ENCODE assay signal across 23 cellular contexts in genomic region chr17:46020998-46021397, GRCh38. TPM values are rescaled to one million over a fixed set of nuclear protein-coding genes. Genes with fewer than 3 reads are reported as not detected.
DNase-seq lines count a peak whose midpoint lies in the region; ATAC-seq and TF ChIP-seq lines count a peak whose summit lies in the region.
"Had no signal": no experiment of that assay in that cellular context is flagged by ENCODE, and none has a peak within 500 bp of the region (broad histone marks: within the 10 kb centered on the region; RNA-seq: fewer than 3 reads in every experiment).

No MANE protein-coding gene starts in this region.

- no peak for DNase-seq in CD4-positive, CD25-positive, alpha-beta regulatory T cell
- no peak for DNase-seq in CD8-positive, alpha-beta memory T cell
- DNase-seq in nephron progenitor cell (no peak), COLO829 (ENCODE audit: low spot score) (no peak), EL (no peak), upper lobe of left lung (no peak)
- DNase-seq: activated CD4-positive, CD25-positive, alpha-beta regulatory T cell; aorta; effector CD8-positive, alpha-beta T cell; esophagus squamous epithelium; GOT3; mammary epithelial cell; NCI-H187; NCI-H748 treated with DMSO at 0.1 percent for 48 hours; transverse colon had no signal

- no peak overlapping the region for H3K4me3 ChIP-seq in CD4-positive, CD25-positive, alpha-beta regulatory T cell (ENCODE audit: low read depth, low read length)
- H3K4me3 ChIP-seq in CD8-positive, alpha-beta memory T cell (ENCODE audit: low read length), result no peak overlapping the region
- no peak overlapping the region for H3K4me3 ChIP-seq in upper lobe of left lung
- H3K4me3 ChIP-seq: esophagus squamous epithelium, gastroesophageal sphincter, K562, transverse colon had no signal

- WGBS in upper lobe of left lung, 2 donors, result 74 to 98% methylated on average over 11 to 12 of the region's 12 CpGs

- H3K27me3 Mint-ChIP-seq in CD4-positive, CD25-positive, alpha-beta regulatory T cell, result no peaks in the 10 kb centered on the region
- no peaks in the 10 kb centered on the region for H3K27me3 Mint-ChIP-seq in CD8-positive, alpha-beta memory T cell
- peaks cover 5% of the 10 kb centered on the region for H3K27me3 Mint-ChIP-seq in nephron progenitor cell (ENCODE audit: low read depth, poor library complexity)

- no peak for TF ChIP-seq EP300 in upper lobe of left lung (IDR thresholded peaks at IDR 0.05)

- CTCF ChIA-PET in CD8-positive, alpha-beta memory T cell (lab: Charles Lee), result interaction anchor here (1.3 to 3.4 kb wide), 5 partner anchors 9 to 192 kb away, joined by 3 to 27 read pairs (median 6); no protein-coding TSS in a partner anchor

- peaks cover 9 to 54% (median 17%) of the 10 kb centered on the region in 4 donors for H3K4me1 Mint-ChIP-seq in CD4-positive, CD25-positive, alpha-beta regulatory T cell
- peaks cover 34 to 46% (median 45%) of the 10 kb centered on the region in 3 donors for H3K4me1 Mint-ChIP-seq in CD8-positive, alpha-beta memory T cell
- peaks cover 39% of the 10 kb centered on the region for H3K4me1 Mint-ChIP-seq in nephron progenitor cell

- no peak overlapping the region for H3K4me3 Mint-ChIP-seq in CD4-positive, CD25-positive, alpha-beta regulatory T cell
- H3K4me3 Mint-ChIP-seq in CD8-positive, alpha-beta memory T cell, result peak overlapping the region in 2 of 7 donors; percentile 35 to 86
- H3K4me3 Mint-ChIP-seq in nephron progenitor cell, result no peak overlapping the region

- no peak for TF ChIP-seq CTCF in nephron progenitor cell (IDR thresholded peaks at IDR 0.05)
- TF ChIP-seq CTCF in upper lobe of left lung (IDR thresholded peaks at IDR 0.05), result no peak

- peaks cover 12% of the 10 kb centered on the region for H3K36me3 Mint-ChIP-seq in CD4-positive, CD25-positive, alpha-beta regulatory T cell
- H3K36me3 Mint-ChIP-seq in CD8-positive, alpha-beta memory T cell, result peaks cover 0 to 6% (median 4%) of the 10 kb centered on the region in 3 donors
- H3K36me3 Mint-ChIP-seq in nephron progenitor cell (ENCODE audit: low read depth), result peaks cover 31% of the 10 kb centered on the region

- peaks cover 32% of the 10 kb centered on the region for H3K4me1 ChIP-seq in CD4-positive, CD25-positive, alpha-beta regulatory T cell (ENCODE audit: control insufficient read depth, insufficient read depth, low read length, poor library complexity, severe bottlenecking)
- peaks cover 35% of the 10 kb centered on the region for H3K4me1 ChIP-seq in CD8-positive, alpha-beta memory T cell (ENCODE audit: insufficient read depth, low read length)
- H3K4me1 ChIP-seq in upper lobe of left lung, result peaks cover 0 to 5% (median 2%) of the 10 kb centered on the region in 4 donors
- H3K4me1 ChIP-seq: gastroesophageal sphincter, parathyroid adenoma, transverse colon had no signal

- no peaks in the 10 kb centered on the region for H3K9me3 ChIP-seq in CD4-positive, CD25-positive, alpha-beta regulatory T cell (ENCODE audit: control insufficient read depth in 2 of 2, low read length in 2 of 2)
- no peaks in the 10 kb centered on the region for H3K9me3 ChIP-seq in CD8-positive, alpha-beta memory T cell (ENCODE audit: low read length)
- no peaks in the 10 kb centered on the region for H3K9me3 ChIP-seq in upper lobe of left lung
- H3K9me3 ChIP-seq: esophagus squamous epithelium, gastroesophageal sphincter, transverse colon had no signal

- peaks cover 0 to 1% (median 0%) of the 10 kb centered on the region in 7 donors for H3K9me3 Mint-ChIP-seq in CD4-positive, CD25-positive, alpha-beta regulatory T cell
- no peaks in the 10 kb centered on the region for H3K9me3 Mint-ChIP-seq in CD8-positive, alpha-beta memory T cell
- H3K9me3 Mint-ChIP-seq in nephron progenitor cell, result peaks cover 8% of the 10 kb centered on the region
- H3K9me3 Mint-ChIP-seq: activated T-helper 2 cell treated with anti-CD3 and anti-CD28 coated beads, Interferon-gamma antibody, Interleukin-2, Interleukin-4, amounts not matched to agents 10 μg/mL and 5 μg/mL and 100 μg/mL, durations not matched to agents 14 hours and 24 hours and 36 hours had no signal

- no peaks in the 10 kb centered on the region for H3K27me3 ChIP-seq in CD4-positive, CD25-positive, alpha-beta regulatory T cell (ENCODE audit: control insufficient read depth, insufficient read depth, low read length)
- H3K27me3 ChIP-seq in CD8-positive, alpha-beta memory T cell (ENCODE audit: insufficient read depth, low read length, poor library complexity, severe bottlenecking), result no peaks in the 10 kb centered on the region
- H3K27me3 ChIP-seq in upper lobe of left lung, result no peaks in the 10 kb centered on the region
- H3K27me3 ChIP-seq: esophagus squamous epithelium, gastroesophageal sphincter, transverse colon had no signal

- no peak for ATAC-seq in CD4-positive, CD25-positive, alpha-beta regulatory T cell (ENCODE audit: low read depth in 2 of 2)
- ATAC-seq in upper lobe of left lung (ENCODE audit: low FRiP score in 2 of 2), result no peak
- ATAC-seq: gastroesophageal sphincter, K562 had no signal

- peak overlapping the region; percentile 67 for H3K27ac ChIP-seq in CD4-positive, CD25-positive, alpha-beta regulatory T cell (ENCODE audit: insufficient read depth, low read length, poor library complexity, severe bottlenecking)
- H3K27ac ChIP-seq in CD8-positive, alpha-beta memory T cell (ENCODE audit: low read depth, low read length), result peak overlapping the region; percentile 72
- H3K27ac ChIP-seq in angular gyrus (ENCODE audit: low read depth, low read length), result peak overlapping the region; percentile 17
- peak overlapping the region in 2 of 4 donors; percentile 40 to 54 for H3K27ac ChIP-seq in upper lobe of left lung
- H3K27ac ChIP-seq: gastroesophageal sphincter, parathyroid adenoma had no signal

- TF ChIP-seq POLR2A in upper lobe of left lung (IDR thresholded peaks at IDR 0.05), result no peak

- peaks cover 3% of the 10 kb centered on the region for H3K36me3 ChIP-seq in CD4-positive, CD25-positive, alpha-beta regulatory T cell (ENCODE audit: control insufficient read depth, insufficient read depth, low read length)
- H3K36me3 ChIP-seq in CD8-positive, alpha-beta memory T cell (ENCODE audit: insufficient read depth, low read length), result no peaks in the 10 kb centered on the region
- peaks cover 0 to 13% (median 3%) of the 10 kb centered on the region in 4 donors for H3K36me3 ChIP-seq in upper lobe of left lung
- H3K36me3 ChIP-seq: transverse colon had no signal

- peak overlapping the region; percentile 97 to 99 (median 98) for H3K27ac Mint-ChIP-seq in CD4-positive, CD25-positive, alpha-beta regulatory T cell
- peak overlapping the region; percentile 86 to 100 (median 94) for H3K27ac Mint-ChIP-seq in CD8-positive, alpha-beta memory T cell
- peak overlapping the region; percentile 83 for H3K27ac Mint-ChIP-seq in nephron progenitor cell

- POLR2A ChIA-PET in CD8-positive, alpha-beta memory T cell (lab: Charles Lee), result interaction anchor here (1.3 to 2.2 kb wide), 2 partner anchors 172 to 192 kb away, joined by 3 to 8 read pairs; partner anchors contain the start of gene KANSL1

RNA-seq across cellular contexts. Expression of gene STH, which starts 21.9 kb away (rescaled TPM):
- not detected for total RNA-seq in CD4-positive, CD25-positive, alpha-beta regulatory T cell
- polyA plus RNA-seq in CD4-positive, CD25-positive, alpha-beta regulatory T cell, result not detected
- not detected for total RNA-seq in CD8-positive, alpha-beta memory T cell
- not detected for polyA plus RNA-seq in CD8-positive, alpha-beta memory T cell
- total RNA-seq in upper lobe of left lung, result not detected
- total RNA-seq: activated T-helper 2 cell treated with anti-CD3 and anti-CD28 coated beads, Interferon-gamma antibody, Interleukin-2, Interleukin-4, amounts not matched to agents 10 μg/mL and 5 μg/mL and 100 μg/mL, durations not matched to agents 14 hours and 24 hours and 36 hours; aorta; esophagus squamous epithelium; gastroesophageal sphincter; K562; kidney epithelial cell; mammary epithelial cell; myocyte; OCI-LY7; transverse colon had no signal
- polyA plus RNA-seq: aorta, K562, mammary epithelial cell had no signal
